ENCODE assay signal across 12 cellular contexts in the genomic region with DNA sequence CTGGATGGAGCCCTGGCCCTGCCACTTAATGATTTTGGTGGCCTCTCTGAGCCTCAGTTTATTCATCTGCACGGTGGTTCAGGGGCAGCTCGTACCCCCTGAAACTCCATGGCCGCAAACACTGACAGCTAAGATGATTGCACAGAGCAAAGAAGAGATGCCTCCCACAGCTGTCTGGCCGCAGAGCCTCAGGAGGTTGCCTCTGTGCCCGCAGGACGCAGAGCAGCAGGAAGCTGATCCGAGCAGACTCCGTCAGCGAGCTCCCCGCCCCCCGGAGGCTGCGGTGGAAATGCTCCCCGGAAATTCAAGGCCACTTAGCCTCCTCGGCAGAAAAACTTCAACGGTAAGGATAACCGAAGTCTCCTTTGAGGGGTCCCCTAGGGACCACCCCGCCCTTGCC. TPM values are rescaled to one million over a fixed set of nuclear protein-coding genes. Genes with fewer than 3 reads are reported as not detected.
DNase-seq lines count a peak whose midpoint lies in the region; ATAC-seq and TF ChIP-seq lines count a peak whose summit lies in the region.
"Had no signal": no experiment of that assay in that cellular context is flagged by ENCODE, and none has a peak within 500 bp of the region (broad histone marks: within the 10 kb centered on the region; RNA-seq: fewer than 3 reads in every experiment).

No MANE protein-coding gene starts in this region.

- H3K4me1 Mint-ChIP-seq in activated T-helper 1 cell treated with anti-CD3 and anti-CD28 coated beads, Interleukin-12 subunit alpha, Interleukin-12 subunit beta, Interleukin-2, Interleukin-4 antibody, amounts not matched to agents 30 ng/mL and 10 ng/mL and 1 ng/mL, durations not matched to agents 14 hours and 24 hours and 36 hours (ENCODE audit: low read depth) = peaks cover 17% of the 10 kb centered on the region
- H3K4me1 Mint-ChIP-seq in osteocyte (ENCODE audit: unreplicated experiment) = peaks cover 5% of the 10 kb centered on the region
- no peaks in the 10 kb centered on the region for H3K4me1 Mint-ChIP-seq in CD4-positive, alpha-beta T cell (ENCODE audit: low read depth)

- intact Hi-C loops in activated T-helper 1 cell treated with anti-CD3 and anti-CD28 coated beads, Interleukin-12 subunit alpha, Interleukin-12 subunit beta, Interleukin-2, Interleukin-4 antibody, amounts not matched to agents 30 ng/mL and 10 ng/mL and 1 ng/mL, durations not matched to agents 14 hours and 24 hours and 36 hours (cut with micrococcal nuclease) = no loop called here
- intact Hi-C loops in CD4-positive, alpha-beta T cell (cut with DNase I, micrococcal nuclease) = no loop called here

- no peaks in the 10 kb centered on the region for H3K36me3 Mint-ChIP-seq in activated T-helper 1 cell treated with anti-CD3 and anti-CD28 coated beads, Interleukin-12 subunit alpha, Interleukin-12 subunit beta, Interleukin-2, Interleukin-4 antibody, amounts not matched to agents 30 ng/mL and 10 ng/mL and 1 ng/mL, durations not matched to agents 14 hours and 24 hours and 36 hours (ENCODE audit: low read depth)
- no peaks in the 10 kb centered on the region for H3K36me3 Mint-ChIP-seq in osteocyte (ENCODE audit: unreplicated experiment)
- no peaks in the 10 kb centered on the region for H3K36me3 Mint-ChIP-seq in CD4-positive, alpha-beta T cell (ENCODE audit: low read depth)

- no peak overlapping the region for H3K27ac ChIP-seq in CD4-positive, alpha-beta T cell (ENCODE audit: low read depth, low read length)
- H3K27ac ChIP-seq: gastrocnemius medialis had no signal

- no peak overlapping the region for H3K4me3 Mint-ChIP-seq in activated T-helper 1 cell treated with anti-CD3 and anti-CD28 coated beads, Interleukin-12 subunit alpha, Interleukin-12 subunit beta, Interleukin-2, Interleukin-4 antibody, amounts not matched to agents 30 ng/mL and 10 ng/mL and 1 ng/mL, durations not matched to agents 14 hours and 24 hours and 36 hours
- no peak overlapping the region for H3K4me3 Mint-ChIP-seq in osteocyte (ENCODE audit: unreplicated experiment)
- no peak overlapping the region for H3K4me3 Mint-ChIP-seq in CD4-positive, alpha-beta T cell

- CTCF ChIA-PET in CD4-positive, alpha-beta T cell (lab: Charles Lee) = no interaction called here

- TF ChIP-seq CTCF in osteocyte (IDR thresholded peaks at IDR 0.05) (no peak), BE2C (IDR thresholded peaks at IDR 0.05; ENCODE audit: low read depth, low read length) (no peak)
- TF ChIP-seq CTCF in CD4-positive, alpha-beta T cell (IDR thresholded peaks at IDR 0.05) = no peak

- POLR2A ChIA-PET in CD4-positive, alpha-beta T cell (lab: Charles Lee) = no interaction called here

- ATAC-seq in GM18867 (IDR thresholded peaks at IDR 0.05; ENCODE audit: unreplicated experiment) = no peak
- ATAC-seq in CD4-positive, alpha-beta T cell (ENCODE audit: poor library complexity) = no peak
- ATAC-seq: gastrocnemius medialis had no signal

- no peaks in the 10 kb centered on the region for H3K9me3 ChIP-seq in CD4-positive, alpha-beta T cell (ENCODE audit: control insufficient read depth, low read length)
- H3K9me3 ChIP-seq in BE2C = no peaks in the 10 kb centered on the region
- H3K9me3 ChIP-seq: gastrocnemius medialis had no signal

- no peaks in the 10 kb centered on the region for H3K36me3 ChIP-seq in BE2C
- H3K36me3 ChIP-seq: gastrocnemius medialis had no signal

- H3K27ac Mint-ChIP-seq in activated T-helper 1 cell treated with anti-CD3 and anti-CD28 coated beads, Interleukin-12 subunit alpha, Interleukin-12 subunit beta, Interleukin-2, Interleukin-4 antibody, amounts not matched to agents 30 ng/mL and 10 ng/mL and 1 ng/mL, durations not matched to agents 14 hours and 24 hours and 36 hours = no peak overlapping the region
- no peak overlapping the region for H3K27ac Mint-ChIP-seq in osteocyte (ENCODE audit: unreplicated experiment)
- H3K27ac Mint-ChIP-seq in CD4-positive, alpha-beta T cell = no peak overlapping the region

- no peak overlapping the region for H3K4me3 ChIP-seq in BE2C (ENCODE audit: low read depth, low read length)
- H3K4me3 ChIP-seq: gastrocnemius medialis had no signal

- H3K27me3 Mint-ChIP-seq in activated T-helper 1 cell treated with anti-CD3 and anti-CD28 coated beads, Interleukin-12 subunit alpha, Interleukin-12 subunit beta, Interleukin-2, Interleukin-4 antibody, amounts not matched to agents 30 ng/mL and 10 ng/mL and 1 ng/mL, durations not matched to agents 14 hours and 24 hours and 36 hours (ENCODE audit: insufficient read depth) = peaks cover 1% of the 10 kb centered on the region
- peaks cover 18% of the 10 kb centered on the region for H3K27me3 Mint-ChIP-seq in osteocyte (ENCODE audit: unreplicated experiment)
- H3K27me3 Mint-ChIP-seq in CD4-positive, alpha-beta T cell = peaks cover 22% of the 10 kb centered on the region

- DNase-seq in GM19238 (ENCODE audit: insufficient read length, low spot score) (peak; percentile 14), KBM-7 (peak; percentile 11), osteocyte (ENCODE audit: extremely low spot score, unreplicated experiment) (peak; percentile 66), BE2C (no peak)
- DNase-seq in activated T-helper 1 cell treated with anti-CD3 and anti-CD28 coated beads, Interleukin-12 subunit alpha, Interleukin-12 subunit beta, Interleukin-2, Interleukin-4 antibody, amounts not matched to agents 30 ng/mL and 10 ng/mL and 1 ng/mL, durations not matched to agents 14 hours and 24 hours and 36 hours (ENCODE audit: low spot score) = peak; percentile 32
- DNase-seq in CD4-positive, alpha-beta T cell = no peak
- DNase-seq: caudate nucleus, DMS79 treated with DMSO at 0.1 percent for 48 hours, gastrocnemius medialis, small intestine had no signal

- no peaks in the 10 kb centered on the region for H3K9me3 Mint-ChIP-seq in activated T-helper 1 cell treated with anti-CD3 and anti-CD28 coated beads, Interleukin-12 subunit alpha, Interleukin-12 subunit beta, Interleukin-2, Interleukin-4 antibody, amounts not matched to agents 30 ng/mL and 10 ng/mL and 1 ng/mL, durations not matched to agents 14 hours and 24 hours and 36 hours
- H3K9me3 Mint-ChIP-seq in osteocyte (ENCODE audit: unreplicated experiment) = no peaks in the 10 kb centered on the region
- H3K9me3 Mint-ChIP-seq in CD4-positive, alpha-beta T cell = no peaks in the 10 kb centered on the region

- in situ Hi-C loops in KBM-7 (cut with MboI; ENCODE audit: low pct_unique_long_range_greater_than_20kb, low sequenced_read_pairs) = no loop called here

- no peaks in the 10 kb centered on the region for H3K4me1 ChIP-seq in BE2C
- H3K4me1 ChIP-seq: gastrocnemius medialis had no signal

- H3K27me3 ChIP-seq in CD4-positive, alpha-beta T cell (ENCODE audit: control insufficient read depth, insufficient read depth, low read length) = peaks cover 4% of the 10 kb centered on the region
- no peaks in the 10 kb centered on the region for H3K27me3 ChIP-seq in BE2C

RNA-seq across cellular contexts. Expression of gene C10orf53, which starts 30.2 kb away (rescaled TPM):
- total RNA-seq in activated T-helper 1 cell treated with anti-CD3 and anti-CD28 coated beads, Interleukin-12 subunit alpha, Interleukin-12 subunit beta, Interleukin-2, Interleukin-4 antibody, amounts not matched to agents 30 ng/mL and 10 ng/mL and 1 ng/mL, durations not matched to agents 14 hours and 24 hours and 36 hours = not detected in 2 replicates
- total RNA-seq in osteocyte = not detected in 2 replicates
- not detected for total RNA-seq in CD4-positive, alpha-beta T cell
- not detected for polyA plus RNA-seq in BE2C (2012; ENCODE audit: insufficient read depth, insufficient read length, low read depth)
- total RNA-seq: gastrocnemius medialis, MCF 10A had no signal
- polyA plus RNA-seq: small intestine had no signal

RNA-seq across cellular contexts. Expression of gene CHAT, which starts 35.5 kb away (rescaled TPM):
- total RNA-seq in activated T-helper 1 cell treated with anti-CD3 and anti-CD28 coated beads, Interleukin-12 subunit alpha, Interleukin-12 subunit beta, Interleukin-2, Interleukin-4 antibody, amounts not matched to agents 30 ng/mL and 10 ng/mL and 1 ng/mL, durations not matched to agents 14 hours and 24 hours and 36 hours = 0.54 and 0.83 TPM in 2 replicates
- not detected in 2 replicates for total RNA-seq in osteocyte
- total RNA-seq in CD4-positive, alpha-beta T cell = not detected
- 0.62 TPM for polyA plus RNA-seq in BE2C (2012; ENCODE audit: insufficient read depth, insufficient read length, low read depth)
- total RNA-seq: gastrocnemius medialis, MCF 10A had no signal

RNA-seq across cellular contexts. Expression of gene SLC18A3, which starts 39.2 kb away (rescaled TPM):
- not detected in 2 replicates for total RNA-seq in activated T-helper 1 cell treated with anti-CD3 and anti-CD28 coated beads, Interleukin-12 subunit alpha, Interleukin-12 subunit beta, Interleukin-2, Interleukin-4 antibody, amounts not matched to agents 30 ng/mL and 10 ng/mL and 1 ng/mL, durations not matched to agents 14 hours and 24 hours and 36 hours
- total RNA-seq in osteocyte = 0.32 and 0.34 TPM in 2 replicates
- total RNA-seq in CD4-positive, alpha-beta T cell = not detected
- polyA plus RNA-seq in BE2C (2012; ENCODE audit: insufficient read depth, insufficient read length, low read depth) = 16.5 TPM
- total RNA-seq: gastrocnemius medialis, MCF 10A had no signal

Comparison
In these comparisons a context has a peak if more than half of its experiments do, and no peak if none do; other contexts are left out.
1. DNase-seq: peak in GM19238 (single experiment), KBM-7 (single experiment), activated T-helper 1 cell treated with anti-CD3 and anti-CD28 coated beads, Interleukin-12 subunit alpha, Interleukin-12 subunit beta, Interleukin-2, Interleukin-4 antibody, amounts not matched to agents 30 ng/mL and 10 ng/mL and 1 ng/mL, durations not matched to agents 14 hours and 24 hours and 36 hours (single experiment) and osteocyte (single experiment); none in CD4-positive, alpha-beta T cell (0 of 10) and BE2C (single experiment).